In genomic region chr1:209355415-209355814, GRCh38 we compare ENCODE assay signal across 18 cellular contexts.
"Had no signal": no experiment of that assay in that cellular context is flagged by ENCODE, and none has a peak within 500 bp of the region (broad histone marks: within the 10 kb centered on the region; RNA-seq: fewer than 3 reads in every experiment).

No MANE protein-coding gene starts in this region.

- H3K36me3 Mint-ChIP-seq: natural killer cell had no signal

- H3K27me3 ChIP-seq: cardiac muscle cell, left lung, transverse colon had no signal

- H3K9me3 ChIP-seq: left lung, transverse colon had no signal

- H3K27ac ChIP-seq: cardiac muscle cell, left lung, transverse colon, WERI-Rb-1 had no signal

- H3K36me3 ChIP-seq: cardiac muscle cell, left lung, transverse colon, WERI-Rb-1 had no signal

- FAIRE-seq: astrocyte, endometrium had no signal

- ATAC-seq: activated CD8-positive, alpha-beta T cell treated with anti-CD3 and anti-CD28 coated beads for 36 hours; activated T-cell treated with anti-CD3 and anti-CD28 coated beads, Interleukin-2, amount 50 U/mL, for 4 hours; left lung; natural killer cell had no signal

- H3K4me3 Mint-ChIP-seq: activated CD8-positive, alpha-beta T cell treated with anti-CD3 and anti-CD28 coated beads for 36 hours; activated T-cell treated with anti-CD3 and anti-CD28 coated beads, Interleukin-2, amount 50 U/mL, for 4 hours; natural killer cell; T-helper 1 cell treated with Interleukin-12 subunit alpha and Interleukin-12 subunit beta and Interleukin-4 antibody, amounts not matched to agents 30 μg/mL and 1 μg/mL, for 36 hours had no signal

- H3K27ac Mint-ChIP-seq: activated CD8-positive, alpha-beta T cell treated with anti-CD3 and anti-CD28 coated beads for 36 hours; natural killer cell; T-helper 1 cell treated with Interleukin-12 subunit alpha and Interleukin-12 subunit beta and Interleukin-4 antibody, amounts not matched to agents 30 μg/mL and 1 μg/mL, for 36 hours had no signal

- H3K4me1 Mint-ChIP-seq: natural killer cell had no signal

- DNase-seq: activated CD4-positive, alpha-beta T cell treated with anti-CD3 and anti-CD28 coated beads for 4 hours; activated CD8-positive, alpha-beta T cell treated with anti-CD3 and anti-CD28 coated beads for 36 hours; activated effector memory CD4-positive, alpha-beta T cell treated with Interleukin-2 at 50 U/mL for 16 hours; activated naive CD4-positive, alpha-beta T cell treated with anti-CD3 and anti-CD28 coated beads, Interleukin-2, amount 50 U/mL, for 16 hours; activated T-cell treated with anti-CD3 and anti-CD28 coated beads, Interleukin-2, amount 50 U/mL, for 4 hours; islet precursor cell; left lung; mesenchymal stem cell; natural killer cell; stimulated activated CD4-positive, alpha-beta T cell treated with anti-CD3 and anti-CD28 coated beads, Interleukin-15, amount 100 ng/mL, for 24 hours; stimulated activated CD4-positive, alpha-beta T cell treated with anti-CD3 and anti-CD28 coated beads, Interleukin-4, amount 100 ng/mL, for 1 hour; stimulated activated naive CD4-positive, alpha-beta T cell; transverse colon; WERI-Rb-1 had no signal

- H3K4me1 ChIP-seq: left lung, transverse colon had no signal

- H3K4me3 ChIP-seq: cardiac muscle cell, left lung, transverse colon had no signal

- H3K9me3 Mint-ChIP-seq: activated CD8-positive, alpha-beta T cell treated with anti-CD3 and anti-CD28 coated beads for 36 hours; activated T-cell treated with anti-CD3 and anti-CD28 coated beads, Interleukin-2, amount 50 U/mL, for 4 hours; natural killer cell; T-helper 1 cell treated with Interleukin-12 subunit alpha and Interleukin-12 subunit beta and Interleukin-4 antibody, amounts not matched to agents 30 μg/mL and 1 μg/mL, for 36 hours had no signal
